19 cellular contexts compared by ENCODE assay signal in the genomic region with DNA sequence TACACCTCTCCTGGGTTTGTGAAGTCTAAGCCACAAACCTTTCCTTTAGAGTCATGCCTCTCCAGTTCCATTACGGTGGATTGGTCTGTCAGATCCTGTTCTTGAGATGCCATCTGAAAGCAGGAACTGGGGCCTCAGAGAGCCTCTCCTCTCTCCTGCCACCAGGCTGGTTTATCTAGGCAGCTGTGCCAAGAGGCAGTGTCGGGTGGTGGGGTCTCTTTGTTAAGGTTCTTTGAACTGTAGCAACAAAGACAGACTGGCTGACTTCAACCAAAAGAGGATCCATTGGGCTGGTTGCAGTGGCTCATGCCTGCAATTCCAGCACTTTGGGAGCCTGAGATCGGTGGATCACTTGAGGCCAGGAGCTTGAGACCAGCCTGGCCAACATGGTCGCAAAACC.
DNase-seq lines count a peak whose midpoint lies in the region; ATAC-seq and TF ChIP-seq lines count a peak whose summit lies in the region.
"Had no signal": no experiment of that assay in that cellular context is flagged by ENCODE, and none has a peak within 500 bp of the region (broad histone marks: within the 10 kb centered on the region; RNA-seq: fewer than 3 reads in every experiment).

No MANE protein-coding gene starts in this region.

- ATAC-seq in WTC11 (no peak), HG02870 (IDR thresholded peaks at IDR 0.05; ENCODE audit: unreplicated experiment) (no peak)
- ATAC-seq: effector memory CD8-positive, alpha-beta T cell had no signal

- H3K9me3 ChIP-seq in osteoblast (ENCODE audit: low read depth, low read length) (no peaks in the 10 kb centered on the region), tibial nerve (no peaks in the 10 kb centered on the region), WERI-Rb-1 (ENCODE audit: severe bottlenecking) (no peaks in the 10 kb centered on the region)
- H3K9me3 ChIP-seq: BLaER1, thoracic aorta had no signal

- H3K27ac ChIP-seq in osteoblast (ENCODE audit: low read depth, low read length) (peak overlapping the region; percentile 96), tibial nerve (peak overlapping the region; percentile 21 to 96 (median 84)), WERI-Rb-1 (no peak overlapping the region)
- H3K27ac ChIP-seq: 22Rv1, BLaER1 had no signal

- CTCF ChIA-PET in WTC11 (lab: Charles Lee): interaction anchor here (0.6 to 3.7 kb wide), 4 partner anchors 7 to 159 kb away, joined by 4 to 10 read pairs (median 6); no protein-coding TSS in a partner anchor

- H3K4me3 Mint-ChIP-seq in chondrocyte (ENCODE audit: unreplicated experiment) (no peak overlapping the region), WTC11 (no peak overlapping the region)
- H3K4me3 Mint-ChIP-seq: effector memory CD8-positive, alpha-beta T cell; nephron progenitor cell; T-helper 1 cell treated with Interleukin-12 subunit alpha and Interleukin-12 subunit beta and Interleukin-4 antibody, amounts not matched to agents 30 μg/mL and 1 μg/mL, for 36 hours had no signal

- POLR2A ChIA-PET in WTC11 (lab: Charles Lee): interaction anchor here (0.6 kb wide), 1 partner anchor 329 kb away, joined by 3 read pairs; no protein-coding TSS in a partner anchor

- no peak overlapping the region for H3K27ac Mint-ChIP-seq in chondrocyte (ENCODE audit: unreplicated experiment)
- no peak overlapping the region for H3K27ac Mint-ChIP-seq in WTC11
- H3K27ac Mint-ChIP-seq: effector memory CD8-positive, alpha-beta T cell; nephron progenitor cell; T-helper 1 cell treated with Interleukin-12 subunit alpha and Interleukin-12 subunit beta and Interleukin-4 antibody, amounts not matched to agents 30 μg/mL and 1 μg/mL, for 36 hours had no signal

- H3K27me3 ChIP-seq in osteoblast (ENCODE audit: insufficient read depth, low read length) (no peaks in the 10 kb centered on the region), tibial nerve (no peaks in the 10 kb centered on the region), WERI-Rb-1 (ENCODE audit: insufficient read depth, low read depth, severe bottlenecking) (no peaks in the 10 kb centered on the region)
- H3K27me3 ChIP-seq: BLaER1 had no signal

- peaks cover 28% of the 10 kb centered on the region for H3K4me1 ChIP-seq in osteoblast (ENCODE audit: insufficient read depth, low read length)
- H3K4me1 ChIP-seq in tibial nerve: peaks cover 0 to 47% (median 31%) of the 10 kb centered on the region in 4 donors

- TF ChIP-seq CTCF in chondrocyte (IDR thresholded peaks at IDR 0.05) (no peak), osteoblast (IDR thresholded peaks at IDR 0.05; ENCODE audit: extremely low read depth, low read depth, low read length) (no peak), tibial nerve (IDR thresholded peaks at IDR 0.05) (no peak), WTC11 (IDR thresholded peaks at IDR 0.05) (no peak), WERI-Rb-1 (IDR thresholded peaks at IDR 0.05; ENCODE audit: low read depth, low read length) (no peak)

- TF ChIP-seq EP300 in tibial nerve (IDR thresholded peaks at IDR 0.05): no peak

- H3K27me3 Mint-ChIP-seq in chondrocyte (ENCODE audit: low read depth) (peaks cover 4% of the 10 kb centered on the region), WTC11 (ENCODE audit: low read depth) (no peaks in the 10 kb centered on the region)
- H3K27me3 Mint-ChIP-seq: effector memory CD8-positive, alpha-beta T cell had no signal

- H3K4me3 ChIP-seq in osteoblast (ENCODE audit: insufficient read depth, low read length) (no peak overlapping the region), tibial nerve (no peak overlapping the region), WERI-Rb-1 (ENCODE audit: low read depth, low read length) (no peak overlapping the region)
- H3K4me3 ChIP-seq: BLaER1, thoracic aorta had no signal

- no peak overlapping the region for H2AFZ ChIP-seq in osteoblast (ENCODE audit: low read length)

- no peaks in the 10 kb centered on the region for H3K79me2 ChIP-seq in osteoblast (ENCODE audit: insufficient read depth, low read length)

- DNase-seq in NCI-H2029 (lab: John Stamatoyannopoulos, UW) (peak; percentile 21), NCI-H2029 treated with DMSO at 0.1 percent for 48 hours (lab: John Stamatoyannopoulos, UW) (no peak), chondrocyte (ENCODE audit: low spot score) (peak; percentile 32), osteoblast (ENCODE audit: insufficient read length, low spot score, missing footprints) (peak; percentile 60), tibial nerve (ENCODE audit: low spot score in 2 of 2) (no peak), WTC11 (ENCODE audit: low spot score) (no peak), WERI-Rb-1 (no peak)
- DNase-seq: activated CD4-positive, alpha-beta T cell treated with anti-CD3 and anti-CD28 coated beads, Interleukin-2, amount 50 U/mL, for 48 hours; amygdala; effector memory CD8-positive, alpha-beta T cell; NCI-H1092 treated with DMSO at 0.1 percent for 48 hours; NCI-H524; nephron progenitor cell; stimulated activated CD4-positive, alpha-beta T cell treated with anti-CD3 and anti-CD28 coated beads, Interleukin-15, amount 100 ng/mL, for 24 hours had no signal

- H3K4me2 ChIP-seq in osteoblast (ENCODE audit: insufficient read depth, low read length): peak overlapping the region; percentile 73
- H3K4me2 ChIP-seq: BLaER1 had no signal

- H3K36me3 Mint-ChIP-seq in chondrocyte (ENCODE audit: low read depth): peaks cover 1% of the 10 kb centered on the region
- H3K36me3 Mint-ChIP-seq in WTC11: no peaks in the 10 kb centered on the region

- H3K36me3 ChIP-seq in osteoblast (ENCODE audit: insufficient read depth, low read length) (no peaks in the 10 kb centered on the region), tibial nerve (no peaks in the 10 kb centered on the region), WERI-Rb-1 (no peaks in the 10 kb centered on the region; the same call in 1 of the 2 replicates)
- H3K36me3 ChIP-seq: BLaER1, thoracic aorta had no signal

- H3K4me1 Mint-ChIP-seq in chondrocyte (ENCODE audit: low read depth): peaks cover 49% of the 10 kb centered on the region
- peaks cover 4% of the 10 kb centered on the region for H3K4me1 Mint-ChIP-seq in WTC11

- 88 to 94% methylated on average over 4 of the region's 4 CpGs for WGBS in tibial nerve, 2 donors

- H3K9me3 Mint-ChIP-seq in chondrocyte (ENCODE audit: low read depth): no peaks in the 10 kb centered on the region
- H3K9me3 Mint-ChIP-seq in WTC11: no peaks in the 10 kb centered on the region
- H3K9me3 Mint-ChIP-seq: effector memory CD8-positive, alpha-beta T cell; nephron progenitor cell; T-helper 1 cell treated with Interleukin-12 subunit alpha and Interleukin-12 subunit beta and Interleukin-4 antibody, amounts not matched to agents 30 μg/mL and 1 μg/mL, for 36 hours had no signal

- no peak for TF ChIP-seq POLR2A in tibial nerve (IDR thresholded peaks at IDR 0.05)

- no peaks in the 10 kb centered on the region for H4K20me1 ChIP-seq in osteoblast (ENCODE audit: insufficient read depth, low read length)
- H4K20me1 ChIP-seq: BLaER1 had no signal

TF ChIP-seq in WTC11, 78 proteins besides CTCF, POLR2A, EP300 and RAD21 (continues in another document):
- no peak for TF ChIP-seq JAZF1 (CRISPR knock-in tag; IDR thresholded peaks at IDR 0.05)
- TF ChIP-seq, protein P1, sequence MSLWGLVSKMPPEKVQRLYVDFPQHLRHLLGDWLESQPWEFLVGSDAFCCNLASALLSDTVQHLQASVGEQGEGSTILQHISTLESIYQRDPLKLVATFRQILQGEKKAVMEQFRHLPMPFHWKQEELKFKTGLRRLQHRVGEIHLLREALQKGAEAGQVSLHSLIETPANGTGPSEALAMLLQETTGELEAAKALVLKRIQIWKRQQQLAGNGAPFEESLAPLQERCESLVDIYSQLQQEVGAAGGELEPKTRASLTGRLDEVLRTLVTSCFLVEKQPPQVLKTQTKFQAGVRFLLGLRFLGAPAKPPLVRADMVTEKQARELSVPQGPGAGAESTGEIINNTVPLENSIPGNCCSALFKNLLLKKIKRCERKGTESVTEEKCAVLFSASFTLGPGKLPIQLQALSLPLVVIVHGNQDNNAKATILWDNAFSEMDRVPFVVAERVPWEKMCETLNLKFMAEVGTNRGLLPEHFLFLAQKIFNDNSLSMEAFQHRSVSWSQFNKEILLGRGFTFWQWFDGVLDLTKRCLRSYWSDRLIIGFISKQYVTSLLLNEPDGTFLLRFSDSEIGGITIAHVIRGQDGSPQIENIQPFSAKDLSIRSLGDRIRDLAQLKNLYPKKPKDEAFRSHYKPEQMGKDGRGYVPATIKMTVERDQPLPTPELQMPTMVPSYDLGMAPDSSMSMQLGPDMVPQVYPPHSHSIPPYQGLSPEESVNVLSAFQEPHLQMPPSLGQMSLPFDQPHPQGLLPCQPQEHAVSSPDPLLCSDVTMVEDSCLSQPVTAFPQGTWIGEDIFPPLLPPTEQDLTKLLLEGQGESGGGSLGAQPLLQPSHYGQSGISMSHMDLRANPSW (CRISPR knock-in tag; conservative IDR thresholded peaks at IDR 0.05; ENCODE audit: low read depth): no peak
- TF ChIP-seq ZNF396 (CRISPR knock-in tag; IDR thresholded peaks at IDR 0.05; ENCODE audit: borderline replicate concordance): no peak
- no peak for TF ChIP-seq ETV6 (CRISPR knock-in tag; IDR thresholded peaks at IDR 0.05)
- TF ChIP-seq OVOL2 (CRISPR knock-in tag; IDR thresholded peaks at IDR 0.05; ENCODE audit: borderline replicate concordance): no peak
- TF ChIP-seq ZNF232 (CRISPR knock-in tag; IDR thresholded peaks at IDR 0.05): no peak
- no peak for TF ChIP-seq TCF7 (CRISPR knock-in tag; IDR thresholded peaks at IDR 0.05; ENCODE audit: low read depth)
- TF ChIP-seq ZBTB21 (CRISPR knock-in tag; IDR thresholded peaks at IDR 0.05; ENCODE audit: borderline replicate concordance): no peak
- TF ChIP-seq, protein P2, sequence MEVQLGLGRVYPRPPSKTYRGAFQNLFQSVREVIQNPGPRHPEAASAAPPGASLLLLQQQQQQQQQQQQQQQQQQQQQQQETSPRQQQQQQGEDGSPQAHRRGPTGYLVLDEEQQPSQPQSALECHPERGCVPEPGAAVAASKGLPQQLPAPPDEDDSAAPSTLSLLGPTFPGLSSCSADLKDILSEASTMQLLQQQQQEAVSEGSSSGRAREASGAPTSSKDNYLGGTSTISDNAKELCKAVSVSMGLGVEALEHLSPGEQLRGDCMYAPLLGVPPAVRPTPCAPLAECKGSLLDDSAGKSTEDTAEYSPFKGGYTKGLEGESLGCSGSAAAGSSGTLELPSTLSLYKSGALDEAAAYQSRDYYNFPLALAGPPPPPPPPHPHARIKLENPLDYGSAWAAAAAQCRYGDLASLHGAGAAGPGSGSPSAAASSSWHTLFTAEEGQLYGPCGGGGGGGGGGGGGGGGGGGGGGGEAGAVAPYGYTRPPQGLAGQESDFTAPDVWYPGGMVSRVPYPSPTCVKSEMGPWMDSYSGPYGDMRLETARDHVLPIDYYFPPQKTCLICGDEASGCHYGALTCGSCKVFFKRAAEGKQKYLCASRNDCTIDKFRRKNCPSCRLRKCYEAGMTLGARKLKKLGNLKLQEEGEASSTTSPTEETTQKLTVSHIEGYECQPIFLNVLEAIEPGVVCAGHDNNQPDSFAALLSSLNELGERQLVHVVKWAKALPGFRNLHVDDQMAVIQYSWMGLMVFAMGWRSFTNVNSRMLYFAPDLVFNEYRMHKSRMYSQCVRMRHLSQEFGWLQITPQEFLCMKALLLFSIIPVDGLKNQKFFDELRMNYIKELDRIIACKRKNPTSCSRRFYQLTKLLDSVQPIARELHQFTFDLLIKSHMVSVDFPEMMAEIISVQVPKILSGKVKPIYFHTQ (CRISPR knock-in tag; IDR thresholded peaks at IDR 0.05): no peak
- no peak for TF ChIP-seq CBFB (CRISPR knock-in tag; IDR thresholded peaks at IDR 0.05; ENCODE audit: low read depth)

Comparison
In these comparisons a context has a peak if more than half of its experiments do, and no peak if none do; other contexts are left out.
1. DNase-seq: peak in NCI-H2029 (single experiment), chondrocyte (single experiment) and osteoblast (single experiment); none in NCI-H2029 treated with DMSO at 0.1 percent for 48 hours (single experiment), tibial nerve (0 of 2), WTC11 (single experiment) and WERI-Rb-1 (single experiment).